Comparison of ENCODE assay signal across 11 cellular contexts in genomic region chr22:23759566-23759965, GRCh38. TPM values are rescaled to one million over a fixed set of nuclear protein-coding genes. Genes with fewer than 3 reads are reported as not detected.
"Had no signal": no experiment of that assay in that cellular context is flagged by ENCODE, and none has a peak within 500 bp of the region (broad histone marks: within the 10 kb centered on the region; RNA-seq: fewer than 3 reads in every experiment).

No MANE protein-coding gene starts in this region.

- H3K4me2 ChIP-seq: GM23338 had no signal

- H3K27ac ChIP-seq: GM23248 had no signal

- H3K9me3 ChIP-seq: HAP-1 had no signal

- H2AFZ ChIP-seq: GM23248, GM23338 had no signal

- H3K4me3 Mint-ChIP-seq: GM23338, H9, HFFc6 had no signal

- H3K9ac ChIP-seq: GM23248 had no signal

- H3K9me3 Mint-ChIP-seq: GM23338, H9, HFFc6 had no signal

- ATAC-seq: GM23338, HCT116 had no signal

- H3K4me3 ChIP-seq: GM23248, GM23338, HAP-1 had no signal

- DNase-seq: GM23248, GOT3, H7, H9, HCEC 1CT, HFFc6 had no signal

- FAIRE-seq: H54 had no signal

- H3K27ac Mint-ChIP-seq: GM23338, H9, HFFc6 had no signal

RNA-seq across cellular contexts. Expression of gene C22orf15, which starts 3.2 kb away (rescaled TPM):
- total RNA-seq: GM23248, H4 had no signal

RNA-seq across cellular contexts. Expression of gene VPREB3, which starts 5.3 kb away (rescaled TPM):
- total RNA-seq: GM23248, GM23338, H4, H7 had no signal
- polyA plus RNA-seq: GM23248 had no signal
